In the genomic region with DNA sequence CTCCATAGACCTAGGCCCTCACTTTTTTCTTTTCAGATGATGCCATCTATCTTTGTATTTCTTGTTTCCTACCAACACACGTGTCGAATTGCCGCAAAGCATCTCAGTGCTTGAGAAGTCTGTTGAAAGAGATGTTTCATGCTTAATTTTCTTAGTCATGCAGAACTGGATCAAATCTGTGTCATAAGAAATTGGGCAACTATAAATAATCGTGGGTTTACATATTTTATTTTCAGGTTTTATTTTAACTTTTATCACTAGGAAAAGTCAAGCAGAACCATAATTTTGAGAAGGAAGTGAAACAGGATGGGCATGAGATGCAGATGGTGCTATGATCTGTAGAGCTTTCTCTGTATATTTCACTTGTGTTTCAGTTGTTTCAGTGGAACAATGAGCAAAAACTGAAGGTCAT, we compare ENCODE assay signal across 11 cellular contexts.
DNase-seq lines count a peak whose midpoint lies in the region; ATAC-seq, FAIRE-seq and TF ChIP-seq lines count a peak whose summit lies in the region.
"Had no signal": no experiment of that assay in that cellular context is flagged by ENCODE, and none has a peak within 500 bp of the region (broad histone marks: within the 10 kb centered on the region; RNA-seq: fewer than 3 reads in every experiment).

No MANE protein-coding gene starts in this region.

- H3K9me3 Mint-ChIP-seq in endothelial cell (ENCODE audit: unreplicated experiment): no peaks in the 10 kb centered on the region
- H3K9me3 Mint-ChIP-seq: activated naive CD4-positive, alpha-beta T cell treated with anti-CD3 and anti-CD28 coated beads for 36 hours; stimulated activated naive CD8-positive, alpha-beta T cell treated with anti-CD3 and anti-CD28 coated beads, Interleukin-15, amount 100 ng/mL, for 72 hours had no signal

- no peaks in the 10 kb centered on the region for H3K27me3 Mint-ChIP-seq in endothelial cell (ENCODE audit: unreplicated experiment)

- intact Hi-C loops in head of caudate nucleus (cut with DNase I): no loop called here

- FAIRE-seq in GM12892 (lab: Jason Lieb, UNC): peak; percentile 89

- H3K4me3 Mint-ChIP-seq in endothelial cell (ENCODE audit: unreplicated experiment): no peak overlapping the region
- H3K4me3 Mint-ChIP-seq: activated naive CD4-positive, alpha-beta T cell treated with anti-CD3 and anti-CD28 coated beads for 36 hours; stimulated activated naive CD8-positive, alpha-beta T cell treated with anti-CD3 and anti-CD28 coated beads, Interleukin-15, amount 100 ng/mL, for 72 hours had no signal

- H3K4me1 Mint-ChIP-seq in endothelial cell (ENCODE audit: unreplicated experiment): peaks cover 18% of the 10 kb centered on the region

- no peak for TF ChIP-seq POLR2A in GM12892 (IDR thresholded peaks at IDR 0.05; ENCODE audit: low read depth, low read length)

- DNase-seq in GM12892 (ENCODE audit: insufficient read length) (no peak), head of caudate nucleus (no peak), endothelial cell (ENCODE audit: low spot score) (no peak), GDM1 (lab: John Stamatoyannopoulos, UW) (no peak), NCI-H1105 treated with DMSO at 0.1 percent for 48 hours (lab: John Stamatoyannopoulos, UW) (no peak)
- DNase-seq: activated naive CD4-positive, alpha-beta T cell treated with anti-CD3 and anti-CD28 coated beads for 36 hours; colonic mucosa; stimulated activated naive CD8-positive, alpha-beta T cell treated with anti-CD3 and anti-CD28 coated beads, Interleukin-15, amount 100 ng/mL, for 72 hours had no signal

- ATAC-seq in GM19438 (IDR thresholded peaks at IDR 0.05; ENCODE audit: low read depth, unreplicated experiment) (peak; percentile 36), HG02870 (IDR thresholded peaks at IDR 0.05; ENCODE audit: unreplicated experiment) (peak; percentile 48), HG03558 (IDR thresholded peaks at IDR 0.05; ENCODE audit: extremely low read depth, unreplicated experiment) (peak; percentile 40)
- ATAC-seq: stimulated activated naive CD8-positive, alpha-beta T cell treated with anti-CD3 and anti-CD28 coated beads, Interleukin-15, amount 100 ng/mL, for 72 hours had no signal

- TF ChIP-seq CTCF in endothelial cell (IDR thresholded peaks at IDR 0.05; ENCODE audit: unreplicated experiment): no peak

- H3K27ac Mint-ChIP-seq in endothelial cell (ENCODE audit: unreplicated experiment): no peak overlapping the region
- H3K27ac Mint-ChIP-seq: activated naive CD4-positive, alpha-beta T cell treated with anti-CD3 and anti-CD28 coated beads for 36 hours had no signal

- no peaks in the 10 kb centered on the region for H3K36me3 Mint-ChIP-seq in endothelial cell (ENCODE audit: low read depth, unreplicated experiment)
